In genomic region chr22:31899661-31900060, GRCh38 we compare ENCODE assay signal across 1 cellular context.
TF ChIP-seq lines count a peak whose summit lies in the region.

No MANE protein-coding gene starts in this region.

TF ChIP-seq in HepG2, 621 proteins besides CTCF, POLR2A, EP300 and RAD21 (continued from another document):
- TF ChIP-seq THRA (CRISPR knock-in tag; IDR thresholded peaks at IDR 0.05; ENCODE audit: borderline replicate concordance) (no peak), ZSCAN20 (CRISPR knock-in tag; IDR thresholded peaks at IDR 0.05; ENCODE audit: borderline replicate concordance) (no peak), TCF12 (IDR thresholded peaks at IDR 0.05) (no peak), TCF12 (CRISPR knock-in tag; IDR thresholded peaks at IDR 0.05) (no peak), GLMP (CRISPR knock-in tag; IDR thresholded peaks at IDR 0.05; ENCODE audit: borderline replicate concordance) (no peak), FLYWCH1 (CRISPR knock-in tag; IDR thresholded peaks at IDR 0.05) (no peak), PRMT3 (CRISPR knock-in tag; IDR thresholded peaks at IDR 0.05; ENCODE audit: borderline replicate concordance, low read depth) (no peak), HNRNPK (IDR thresholded peaks at IDR 0.05; ENCODE audit: low read depth, low read length, poor library complexity, severe bottlenecking) (no peak), ZSCAN12 (CRISPR knock-in tag; IDR thresholded peaks at IDR 0.05) (no peak), ZNF414 (CRISPR knock-in tag; IDR thresholded peaks at IDR 0.05) (no peak), ZNF138 (CRISPR knock-in tag; IDR thresholded peaks at IDR 0.05; ENCODE audit: low read depth) (no peak), MXD3 (CRISPR knock-in tag; IDR thresholded peaks at IDR 0.05) (no peak), ZNF883 (CRISPR knock-in tag; IDR thresholded peaks at IDR 0.05; ENCODE audit: not compliant biosample characterization) (no peak)
- TF ChIP-seq, protein P1, sequence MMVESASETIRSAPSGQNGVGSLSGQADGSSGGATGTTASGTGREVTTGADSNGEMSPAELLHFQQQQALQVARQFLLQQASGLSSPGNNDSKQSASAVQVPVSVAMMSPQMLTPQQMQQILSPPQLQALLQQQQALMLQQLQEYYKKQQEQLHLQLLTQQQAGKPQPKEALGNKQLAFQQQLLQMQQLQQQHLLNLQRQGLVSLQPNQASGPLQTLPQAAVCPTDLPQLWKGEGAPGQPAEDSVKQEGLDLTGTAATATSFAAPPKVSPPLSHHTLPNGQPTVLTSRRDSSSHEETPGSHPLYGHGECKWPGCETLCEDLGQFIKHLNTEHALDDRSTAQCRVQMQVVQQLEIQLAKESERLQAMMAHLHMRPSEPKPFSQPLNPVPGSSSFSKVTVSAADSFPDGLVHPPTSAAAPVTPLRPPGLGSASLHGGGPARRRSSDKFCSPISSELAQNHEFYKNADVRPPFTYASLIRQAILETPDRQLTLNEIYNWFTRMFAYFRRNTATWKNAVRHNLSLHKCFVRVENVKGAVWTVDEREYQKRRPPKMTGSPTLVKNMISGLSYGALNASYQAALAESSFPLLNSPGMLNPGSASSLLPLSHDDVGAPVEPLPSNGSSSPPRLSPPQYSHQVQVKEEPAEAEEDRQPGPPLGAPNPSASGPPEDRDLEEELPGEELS (CRISPR knock-in tag; IDR thresholded peaks at IDR 0.05): no peak
- TF ChIP-seq, protein P2, sequence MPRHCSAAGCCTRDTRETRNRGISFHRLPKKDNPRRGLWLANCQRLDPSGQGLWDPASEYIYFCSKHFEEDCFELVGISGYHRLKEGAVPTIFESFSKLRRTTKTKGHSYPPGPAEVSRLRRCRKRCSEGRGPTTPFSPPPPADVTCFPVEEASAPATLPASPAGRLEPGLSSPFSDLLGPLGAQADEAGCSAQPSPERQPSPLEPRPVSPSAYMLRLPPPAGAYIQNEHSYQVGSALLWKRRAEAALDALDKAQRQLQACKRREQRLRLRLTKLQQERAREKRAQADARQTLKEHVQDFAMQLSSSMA (CRISPR knock-in tag; IDR thresholded peaks at IDR 0.05): no peak
- TF ChIP-seq, protein P3, sequence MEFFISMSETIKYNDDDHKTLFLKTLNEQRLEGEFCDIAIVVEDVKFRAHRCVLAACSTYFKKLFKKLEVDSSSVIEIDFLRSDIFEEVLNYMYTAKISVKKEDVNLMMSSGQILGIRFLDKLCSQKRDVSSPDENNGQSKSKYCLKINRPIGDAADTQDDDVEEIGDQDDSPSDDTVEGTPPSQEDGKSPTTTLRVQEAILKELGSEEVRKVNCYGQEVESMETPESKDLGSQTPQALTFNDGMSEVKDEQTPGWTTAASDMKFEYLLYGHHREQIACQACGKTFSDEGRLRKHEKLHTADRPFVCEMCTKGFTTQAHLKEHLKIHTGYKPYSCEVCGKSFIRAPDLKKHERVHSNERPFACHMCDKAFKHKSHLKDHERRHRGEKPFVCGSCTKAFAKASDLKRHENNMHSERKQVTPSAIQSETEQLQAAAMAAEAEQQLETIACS (CRISPR knock-in tag; IDR thresholded peaks at IDR 0.05): no peak
